19 cellular contexts compared by ENCODE assay signal in the genomic region with DNA sequence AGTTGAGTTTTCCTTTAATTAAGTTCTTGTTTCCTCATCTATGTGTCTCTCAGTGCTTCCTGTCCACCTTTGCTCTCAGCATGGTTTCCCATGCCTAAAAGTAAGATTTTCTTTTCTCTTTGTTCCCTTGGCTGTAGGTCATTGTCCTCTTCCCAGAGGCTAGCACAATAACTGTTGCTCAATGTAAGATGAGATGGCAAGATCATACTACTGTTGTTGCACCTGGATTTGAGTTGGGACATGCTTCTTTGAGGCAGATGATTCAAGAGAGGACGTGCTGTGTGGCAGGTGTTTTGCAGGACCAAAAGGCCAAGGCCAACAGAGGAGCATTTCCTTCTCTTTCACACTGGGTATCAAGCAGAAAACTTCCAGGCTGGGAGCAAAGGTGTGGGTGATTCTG. TPM values are rescaled to one million over a fixed set of nuclear protein-coding genes. Genes with fewer than 3 reads are reported as not detected.
"Had no signal": no experiment of that assay in that cellular context is flagged by ENCODE, and none has a peak within 500 bp of the region (broad histone marks: within the 10 kb centered on the region; RNA-seq: fewer than 3 reads in every experiment).

No MANE protein-coding gene starts in this region.

- H3K4me3 ChIP-seq: gastroesophageal sphincter, left lung, prostate gland, spleen had no signal

- H3K36me3 ChIP-seq: gastroesophageal sphincter, left lung, prostate gland, spleen had no signal

- DNase-seq: activated CD4-positive, alpha-beta T cell treated with anti-CD3 and anti-CD28 coated beads, Interleukin-2, amount 50 U/mL, for 4 hours; activated CD4-positive, CD25-positive, alpha-beta regulatory T cell treated with anti-CD3 and anti-CD28 coated beads, Interleukin-2, amount 50 U/mL, for 72 hours; activated effector memory CD4-positive, alpha-beta T cell treated with anti-CD3 and anti-CD28 coated beads, Interleukin-2, amount 50 U/mL, for 16 hours; activated T-cell treated with anti-CD3 and anti-CD28 coated beads, Interleukin-2, amount 50 U/mL, for 24 hours; amygdala; effector memory CD4-positive, alpha-beta T cell; left lung; nucleus accumbens; spleen; stimulated activated CD4-positive, alpha-beta T cell treated with anti-CD3 and anti-CD28 coated beads, Interleukin-2, amount 100 ng/mL, for 24 hours; stimulated activated naive CD4-positive, alpha-beta T cell; substantia nigra had no signal

- H3K4me1 Mint-ChIP-seq: memory B cell had no signal

- H3K4me1 ChIP-seq: gastroesophageal sphincter, left lung, prostate gland, spleen had no signal

- H3K36me3 Mint-ChIP-seq: activated naive CD8-positive, alpha-beta T cell; brain; memory B cell had no signal

- H3K9me3 ChIP-seq: gastroesophageal sphincter, left lung, prostate gland had no signal

- H3K27ac Mint-ChIP-seq: activated naive CD8-positive, alpha-beta T cell; activated T-cell treated with anti-CD3 and anti-CD28 coated beads, Interleukin-2, amount 50 U/mL, for 24 hours; brain; memory B cell; natural killer cell treated with Interleukin-12 subunit alpha and Interleukin-12 subunit beta and Interleukin-15 and Interleukin-18, amount 100 ng/mL, for 72 hours had no signal

- ATAC-seq: gastroesophageal sphincter; left lung; natural killer cell treated with Interleukin-12 subunit alpha and Interleukin-12 subunit beta and Interleukin-15 and Interleukin-18, amount 100 ng/mL, for 72 hours; sciatic nerve had no signal

- H3K4me3 Mint-ChIP-seq: activated naive CD8-positive, alpha-beta T cell; activated T-cell treated with anti-CD3 and anti-CD28 coated beads, Interleukin-2, amount 50 U/mL, for 24 hours; brain; memory B cell; natural killer cell treated with Interleukin-12 subunit alpha and Interleukin-12 subunit beta and Interleukin-15 and Interleukin-18, amount 100 ng/mL, for 72 hours had no signal

RNA-seq across cellular contexts. Expression of gene NELL1, which starts 11.3 kb away (rescaled TPM):
- total RNA-seq: left lung; natural killer cell treated with Interleukin-12 subunit alpha and Interleukin-12 subunit beta and Interleukin-15 and Interleukin-18, amount 100 ng/mL, for 72 hours had no signal

RNA-seq across cellular contexts. Expression of gene SLC6A5, which starts 58.7 kb away (rescaled TPM):
- total RNA-seq: gastroesophageal sphincter; left lung; natural killer cell treated with Interleukin-12 subunit alpha and Interleukin-12 subunit beta and Interleukin-15 and Interleukin-18, amount 100 ng/mL, for 72 hours; sciatic nerve; spleen had no signal
